17 cellular contexts compared by ENCODE assay signal in genomic region chr11:101516546-101516945, GRCh38.
"Had no signal": no experiment of that assay in that cellular context is flagged by ENCODE, and none has a peak within 500 bp of the region (broad histone marks: within the 10 kb centered on the region; RNA-seq: fewer than 3 reads in every experiment).

No MANE protein-coding gene starts in this region.

- DNase-seq: activated CD4-positive, alpha-beta memory T cell treated with anti-CD3 and anti-CD28 coated beads, Interleukin-2, amount 10 ng/mL, durations not matched to agents 7 days and 5 days; activated CD4-positive, alpha-beta T cell treated with anti-CD3 and anti-CD28 coated beads for 4 hours; activated naive CD4-positive, alpha-beta T cell treated with anti-CD3 and anti-CD28 coated beads, Interleukin-2, amount 10 ng/mL, durations not matched to agents 7 days and 5 days; activated T-cell treated with anti-CD3 and anti-CD28 coated beads, Interleukin-2, amount 50 U/mL, for 24 hours; effector memory CD8-positive, alpha-beta T cell; heart right ventricle; immature natural killer cell; midbrain; stimulated activated CD4-positive, alpha-beta T cell treated with anti-CD3 and anti-CD28 coated beads, Interleukin-4, amount 100 ng/mL, for 1 hour; stimulated activated naive CD8-positive, alpha-beta T cell treated with anti-CD3 and anti-CD28 coated beads, Interleukin-15, amount 100 ng/mL, for 72 hours; T-cell; T1000; upper lobe of left lung had no signal

- H3K79me2 ChIP-seq: parathyroid adenoma had no signal

- H3K4me3 ChIP-seq: ascending aorta, heart right ventricle, lung, neural progenitor cell, upper lobe of left lung had no signal

- H3K9me3 ChIP-seq: upper lobe of left lung had no signal

- H3K27ac ChIP-seq: ascending aorta, heart right ventricle, neural progenitor cell, parathyroid adenoma, upper lobe of left lung had no signal

- H3K4me1 ChIP-seq: ascending aorta, heart right ventricle, neural progenitor cell, parathyroid adenoma, upper lobe of left lung had no signal

- H3K27me3 ChIP-seq: ascending aorta, heart right ventricle, neural progenitor cell, upper lobe of left lung had no signal

- H3K36me3 ChIP-seq: ascending aorta, heart right ventricle, neural progenitor cell, upper lobe of left lung had no signal

- H2AFZ ChIP-seq: neural progenitor cell, parathyroid adenoma had no signal

- ATAC-seq: effector memory CD8-positive, alpha-beta T cell; heart right ventricle; stimulated activated naive CD8-positive, alpha-beta T cell treated with anti-CD3 and anti-CD28 coated beads, Interleukin-15, amount 100 ng/mL, for 72 hours; T-cell had no signal

- H3K4me2 ChIP-seq: neural progenitor cell had no signal

- H3K9ac ChIP-seq: neural progenitor cell, parathyroid adenoma had no signal
